ENCODE assay signal across 9 cellular contexts in the genomic region with DNA sequence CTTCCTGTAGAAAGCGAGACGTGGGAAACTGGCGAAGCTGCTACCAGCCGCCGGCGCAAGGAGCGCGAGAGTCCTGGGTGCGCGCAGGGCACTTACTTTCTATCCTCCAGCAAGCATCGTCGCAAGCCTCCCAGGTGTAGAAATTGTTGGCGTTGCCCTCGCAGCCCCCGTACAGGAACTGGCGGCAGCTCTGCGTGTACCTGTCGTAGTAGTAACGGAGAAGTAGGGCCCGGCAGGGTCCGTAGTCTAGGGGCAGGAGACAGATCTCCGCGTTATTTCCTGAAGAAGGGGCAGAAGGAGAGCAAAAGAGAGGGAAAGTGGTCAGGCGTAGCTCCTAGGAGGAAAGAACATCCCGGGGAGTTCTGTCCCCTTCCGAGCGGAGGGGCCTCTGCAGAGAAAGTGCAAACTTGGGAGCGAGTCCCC. TPM values are rescaled to one million over a fixed set of nuclear protein-coding genes. Genes with fewer than 3 reads are reported as not detected.
A peak's percentile ranks its signal among the peaks of the same experiment; 100 is the strongest.
DNase-seq lines count a peak whose midpoint lies in the region; ATAC-seq and TF ChIP-seq lines count a peak whose summit lies in the region.
"Had no signal": no experiment of that assay in that cellular context is flagged by ENCODE, and none has a peak within 500 bp of the region (broad histone marks: within the 10 kb centered on the region; RNA-seq: fewer than 3 reads in every experiment).

No MANE protein-coding gene starts in this region.

- H3K36me3 Mint-ChIP-seq in activated naive CD8-positive, alpha-beta T cell treated with anti-CD3 and anti-CD28 coated beads, Interleukin-2, amount 10 ng/mL, durations not matched to agents 7 days and 5 days = no peaks in the 10 kb centered on the region

- H3K9me3 Mint-ChIP-seq in activated naive CD8-positive, alpha-beta T cell treated with anti-CD3 and anti-CD28 coated beads, Interleukin-2, amount 10 ng/mL, durations not matched to agents 7 days and 5 days = no peaks in the 10 kb centered on the region

- ATAC-seq in GM19043 (IDR thresholded peaks at IDR 0.05; ENCODE audit: low read depth, unreplicated experiment) = peak; percentile 63
- ATAC-seq in HG03571 (IDR thresholded peaks at IDR 0.05; ENCODE audit: unreplicated experiment) = peak; percentile 55
- peak; percentile 33 for ATAC-seq in activated naive CD8-positive, alpha-beta T cell treated with anti-CD3 and anti-CD28 coated beads, Interleukin-2, amount 10 ng/mL, durations not matched to agents 7 days and 5 days (ENCODE audit: low read depth)
- no peak for ATAC-seq in HG03039 (IDR thresholded peaks at IDR 0.05; ENCODE audit: unreplicated experiment)

- H3K36me3 ChIP-seq in iPS-18a (ENCODE audit: control insufficient read depth, low read depth, low read length) (no peaks in the 10 kb centered on the region), smooth muscle cell (ENCODE audit: low read depth) (no peaks in the 10 kb centered on the region)

- H3K4me1 ChIP-seq in iPS-18a (ENCODE audit: control insufficient read depth, low read depth, low read length) = peaks cover 2% of the 10 kb centered on the region
- no peaks in the 10 kb centered on the region for H3K4me1 ChIP-seq in smooth muscle cell (ENCODE audit: low read depth)

- peak overlapping the region; percentile 86 for H3K4me3 ChIP-seq in iPS-18a (ENCODE audit: low read length)
- H3K4me3 ChIP-seq in smooth muscle cell = peak overlapping the region; percentile 71

- peaks cover 5% of the 10 kb centered on the region for H3K4me1 Mint-ChIP-seq in activated naive CD8-positive, alpha-beta T cell treated with anti-CD3 and anti-CD28 coated beads, Interleukin-2, amount 10 ng/mL, durations not matched to agents 7 days and 5 days

- H3F3A ChIP-seq in smooth muscle cell (ENCODE audit: low read depth) = peaks cover 5% of the 10 kb centered on the region

- DNase-seq in AG20443 (ENCODE audit: low spot score) (peak; percentile 67), smooth muscle cell (lab: John Stamatoyannopoulos, UW; ENCODE audit: unreplicated experiment) (peak; percentile 28), NCI-H774 (lab: John Stamatoyannopoulos, UW) (no peak)
- DNase-seq in activated naive CD8-positive, alpha-beta T cell treated with anti-CD3 and anti-CD28 coated beads, Interleukin-2, amount 10 ng/mL, durations not matched to agents 7 days and 5 days = peak; percentile 29

- H3K9me3 ChIP-seq in iPS-18a (ENCODE audit: control insufficient read depth, low read depth, low read length) (no peaks in the 10 kb centered on the region), smooth muscle cell (replicated peaks; ENCODE audit: low read depth) (no peaks in the 10 kb centered on the region)

- POLR2A ChIA-PET in activated naive CD8-positive, alpha-beta T cell treated with anti-CD3 and anti-CD28 coated beads, Interleukin-2, amount 10 ng/mL, durations not matched to agents 7 days and 5 days (lab: Charles Lee) = no interaction called here

- H3K4me2 ChIP-seq in smooth muscle cell = peak overlapping the region; percentile 98

- no peaks in the 10 kb centered on the region for H4K20me1 ChIP-seq in smooth muscle cell (ENCODE audit: low read depth)

- 1% methylated on average over 28 of the region's 28 CpGs for WGBS in smooth muscle cell (ENCODE audit: low lambda C conversion rate)

- no peaks in the 10 kb centered on the region for H3K79me2 ChIP-seq in smooth muscle cell (ENCODE audit: low read depth)

- H3K9ac ChIP-seq in iPS-18a (ENCODE audit: low read length) (peak overlapping the region; percentile 45), smooth muscle cell (ENCODE audit: low read depth) (peak overlapping the region; percentile 49)

- H3K27me3 Mint-ChIP-seq in activated naive CD8-positive, alpha-beta T cell treated with anti-CD3 and anti-CD28 coated beads, Interleukin-2, amount 10 ng/mL, durations not matched to agents 7 days and 5 days = peaks cover 52% of the 10 kb centered on the region

- H3K27ac Mint-ChIP-seq in activated naive CD8-positive, alpha-beta T cell treated with anti-CD3 and anti-CD28 coated beads, Interleukin-2, amount 10 ng/mL, durations not matched to agents 7 days and 5 days = no peak overlapping the region

- H3K27ac ChIP-seq in iPS-18a (ENCODE audit: low read length) (no peak overlapping the region), smooth muscle cell (ENCODE audit: low read depth) (no peak overlapping the region)

- H3K27me3 ChIP-seq in iPS-18a (ENCODE audit: control insufficient read depth, insufficient read depth, low read length) (peaks cover 36% of the 10 kb centered on the region), smooth muscle cell (ENCODE audit: low read depth) (no peaks in the 10 kb centered on the region)

- peak overlapping the region; percentile 69 for H3K4me3 Mint-ChIP-seq in activated naive CD8-positive, alpha-beta T cell treated with anti-CD3 and anti-CD28 coated beads, Interleukin-2, amount 10 ng/mL, durations not matched to agents 7 days and 5 days

- peak overlapping the region; percentile 96 for H2AFZ ChIP-seq in smooth muscle cell (ENCODE audit: low read depth)

- TF ChIP-seq CTCF in smooth muscle cell (IDR thresholded peaks at IDR 0.05; ENCODE audit: borderline replicate concordance, insufficient read depth, poor library complexity, severe bottlenecking) = no peak

RNA-seq across cellular contexts. Expression of a gene that starts 0.5 kb away (rescaled TPM):
- not detected for total RNA-seq in activated naive CD8-positive, alpha-beta T cell treated with anti-CD3 and anti-CD28 coated beads, Interleukin-2, amount 10 ng/mL, durations not matched to agents 7 days and 5 days
- total RNA-seq in smooth muscle cell = 139 TPM in 2 replicates
- polyA plus RNA-seq in smooth muscle cell = 104 and 145 TPM in 2 replicates

RNA-seq across cellular contexts. Expression of a gene that starts 16.3 kb away (rescaled TPM):
- not detected for total RNA-seq in activated naive CD8-positive, alpha-beta T cell treated with anti-CD3 and anti-CD28 coated beads, Interleukin-2, amount 10 ng/mL, durations not matched to agents 7 days and 5 days
- not detected in 2 replicates for total RNA-seq in smooth muscle cell
- not detected in 2 replicates for polyA plus RNA-seq in smooth muscle cell
- total RNA-seq: pulmonary artery endothelial cell had no signal

RNA-seq across cellular contexts. Expression of a gene that starts 31.5 kb away (rescaled TPM):
- total RNA-seq in activated naive CD8-positive, alpha-beta T cell treated with anti-CD3 and anti-CD28 coated beads, Interleukin-2, amount 10 ng/mL, durations not matched to agents 7 days and 5 days = not detected
- 13.4 and 18.9 TPM in 2 replicates for total RNA-seq in smooth muscle cell
- polyA plus RNA-seq in smooth muscle cell = 22.3 and 31.2 TPM in 2 replicates

Comparison
In these comparisons a context has a peak if more than half of its experiments do, and no peak if none do; other contexts are left out.
1. RNA of a gene that starts 0.5 kb away (total RNA-seq): 139 TPM in smooth muscle cell; not detected in activated naive CD8-positive, alpha-beta T cell treated with anti-CD3 and anti-CD28 coated beads, Interleukin-2, amount 10 ng/mL, durations not matched to agents 7 days and 5 days; every median in the first group is over 100 times any median in the second.
2. RNA of a gene that starts 31.5 kb away (total RNA-seq): 13.4 to 18.9 TPM in smooth muscle cell; not detected in activated naive CD8-positive, alpha-beta T cell treated with anti-CD3 and anti-CD28 coated beads, Interleukin-2, amount 10 ng/mL, durations not matched to agents 7 days and 5 days; every median in the first group is over 10 times any median in the second.